In the genomic region with DNA sequence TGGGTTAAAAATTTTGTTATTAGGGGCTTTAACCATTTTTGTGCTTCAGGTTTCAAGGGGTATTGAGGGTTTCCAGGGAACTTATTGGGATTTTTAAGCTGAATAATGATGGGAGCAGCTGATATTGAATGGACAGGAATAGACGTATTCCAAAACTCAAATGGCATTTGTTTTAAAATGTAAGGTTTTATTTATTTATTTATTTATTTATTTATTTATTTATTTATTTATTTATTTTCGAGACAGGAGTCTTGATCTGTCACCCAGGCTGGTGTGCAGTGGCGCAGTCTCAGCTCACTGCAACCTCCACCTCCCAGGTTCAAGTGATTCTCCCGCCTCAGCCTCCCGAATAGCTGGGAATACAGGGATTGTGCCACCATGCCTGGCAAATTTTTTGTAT, we compare ENCODE assay signal across 8 cellular contexts.
"Had no signal": no experiment of that assay in that cellular context is flagged by ENCODE, and none has a peak within 500 bp of the region (broad histone marks: within the 10 kb centered on the region; RNA-seq: fewer than 3 reads in every experiment).

No MANE protein-coding gene starts in this region.

- FAIRE-seq: G401.6, GM12878, GM12891, GM12892, GM18507, GM19239 had no signal

- H3K4me3 ChIP-seq: GM12878 had no signal

- ATAC-seq: GM12878 had no signal

- DNase-seq: GDM1, GF-D8 had no signal
